ENCODE assay signal across 9 cellular contexts in the genomic region with DNA sequence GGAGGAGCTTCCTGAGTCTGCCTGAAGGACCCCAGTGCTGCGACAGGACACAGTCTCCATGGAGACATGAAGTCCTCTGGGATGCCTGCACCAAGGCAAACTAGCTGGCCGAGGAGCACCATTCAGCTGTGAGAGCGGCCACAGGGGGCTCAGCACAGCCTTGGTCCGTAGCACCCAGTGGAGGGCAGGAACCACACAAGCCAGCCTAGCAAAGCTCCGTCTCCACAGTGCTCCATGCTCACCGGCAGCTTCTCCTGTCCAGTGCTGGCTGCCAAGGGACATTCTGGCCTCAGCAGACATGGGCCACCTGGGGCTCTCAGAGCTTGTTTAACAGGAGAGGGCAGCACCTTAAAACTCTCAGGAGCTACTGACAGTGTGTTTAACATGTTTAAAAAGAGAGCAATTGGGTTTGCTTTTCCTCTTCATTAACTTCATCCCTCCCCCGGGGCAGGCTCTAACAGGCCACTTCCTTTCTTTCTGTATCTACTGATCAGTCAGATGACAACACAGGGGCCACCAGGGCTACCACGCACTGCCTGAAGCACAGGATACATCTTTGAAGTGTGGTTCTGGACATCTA. TPM values are rescaled to one million over a fixed set of nuclear protein-coding genes. Genes with fewer than 3 reads are reported as not detected.
DNase-seq lines count a peak whose midpoint lies in the region; ATAC-seq lines count a peak whose summit lies in the region.
"Had no signal": no experiment of that assay in that cellular context is flagged by ENCODE, and none has a peak within 500 bp of the region (broad histone marks: within the 10 kb centered on the region; RNA-seq: fewer than 3 reads in every experiment).

No MANE protein-coding gene starts in this region.

- H3K4me3 Mint-ChIP-seq in T-helper 2 cell treated with Interferon-gamma antibody and Interleukin-4, amounts not matched to agents 5 μg/mL and 100 μg/mL, for 36 hours, result peak overlapping the region; percentile 64
- H3K4me3 Mint-ChIP-seq: activated T-cell treated with anti-CD3 and anti-CD28 coated beads, Interleukin-2, amount 50 U/mL, for 4 hours had no signal

- H3K27me3 Mint-ChIP-seq in T-helper 2 cell treated with Interferon-gamma antibody and Interleukin-4, amounts not matched to agents 5 μg/mL and 100 μg/mL, for 36 hours (ENCODE audit: low read depth), result no peaks in the 10 kb centered on the region

- H3K4me1 Mint-ChIP-seq in T-helper 2 cell treated with Interferon-gamma antibody and Interleukin-4, amounts not matched to agents 5 μg/mL and 100 μg/mL, for 36 hours (ENCODE audit: low read depth), result peaks cover 64% of the 10 kb centered on the region

- no peaks in the 10 kb centered on the region for H3K9me3 Mint-ChIP-seq in T-helper 2 cell treated with Interferon-gamma antibody and Interleukin-4, amounts not matched to agents 5 μg/mL and 100 μg/mL, for 36 hours
- H3K9me3 Mint-ChIP-seq: activated T-cell treated with anti-CD3 and anti-CD28 coated beads, Interleukin-2, amount 50 U/mL, for 4 hours had no signal

- ATAC-seq in GM18858 (IDR thresholded peaks at IDR 0.05; ENCODE audit: unreplicated experiment), result peak; percentile 63
- peak; percentile 72 for ATAC-seq in HG03103 (IDR thresholded peaks at IDR 0.05; ENCODE audit: low read depth, unreplicated experiment)
- peak; percentile 63 for ATAC-seq in left lobe of liver

- DNase-seq in A172 (ENCODE audit: low spot score) (peak; percentile 16), left lobe of liver (ENCODE audit: low spot score) (no peak), hippocampal formation (lab: John Stamatoyannopoulos, UW) (no peak), posterior vena cava (ENCODE audit: low spot score) (no peak), DMS79 treated with DMSO at 0.1 percent for 48 hours (lab: John Stamatoyannopoulos, UW) (no peak)
- DNase-seq in T-helper 2 cell treated with Interferon-gamma antibody and Interleukin-4, amounts not matched to agents 5 μg/mL and 100 μg/mL, for 36 hours (ENCODE audit: low spot score), result peak; percentile 37
- DNase-seq: activated T-cell treated with anti-CD3 and anti-CD28 coated beads, Interleukin-2, amount 50 U/mL, for 4 hours had no signal

- H3K36me3 Mint-ChIP-seq in T-helper 2 cell treated with Interferon-gamma antibody and Interleukin-4, amounts not matched to agents 5 μg/mL and 100 μg/mL, for 36 hours (ENCODE audit: low read depth), result peaks cover 55% of the 10 kb centered on the region

- intact Hi-C loops in posterior vena cava (cut with DNase I), result no loop called here

- peak overlapping the region; percentile 92 for H3K27ac Mint-ChIP-seq in T-helper 2 cell treated with Interferon-gamma antibody and Interleukin-4, amounts not matched to agents 5 μg/mL and 100 μg/mL, for 36 hours

RNA-seq across cellular contexts. Expression of a gene that starts 57.0 kb away (rescaled TPM):
- total RNA-seq in A172 (2014; rRNA removed; shearing (Covaris generic)), result 33.2 and 33.8 TPM in 2 replicates
- total RNA-seq in left lobe of liver (19.1 TPM), posterior vena cava (10 to 100 TPM; 35.2 to 36.3 TPM)

Comparison
In these comparisons a context has a peak if more than half of its experiments do, and no peak if none do; other contexts are left out.
1. DNase-seq: peak in A172 (single experiment) and T-helper 2 cell treated with Interferon-gamma antibody and Interleukin-4, amounts not matched to agents 5 μg/mL and 100 μg/mL, for 36 hours (single experiment); none in left lobe of liver (single experiment), hippocampal formation (0 of 2), posterior vena cava (single experiment) and DMS79 treated with DMSO at 0.1 percent for 48 hours (single experiment).
2. Peak in every context shown above with its lines, with median percentiles within 50 percentile points of each other: ATAC-seq.